In the genomic region with DNA sequence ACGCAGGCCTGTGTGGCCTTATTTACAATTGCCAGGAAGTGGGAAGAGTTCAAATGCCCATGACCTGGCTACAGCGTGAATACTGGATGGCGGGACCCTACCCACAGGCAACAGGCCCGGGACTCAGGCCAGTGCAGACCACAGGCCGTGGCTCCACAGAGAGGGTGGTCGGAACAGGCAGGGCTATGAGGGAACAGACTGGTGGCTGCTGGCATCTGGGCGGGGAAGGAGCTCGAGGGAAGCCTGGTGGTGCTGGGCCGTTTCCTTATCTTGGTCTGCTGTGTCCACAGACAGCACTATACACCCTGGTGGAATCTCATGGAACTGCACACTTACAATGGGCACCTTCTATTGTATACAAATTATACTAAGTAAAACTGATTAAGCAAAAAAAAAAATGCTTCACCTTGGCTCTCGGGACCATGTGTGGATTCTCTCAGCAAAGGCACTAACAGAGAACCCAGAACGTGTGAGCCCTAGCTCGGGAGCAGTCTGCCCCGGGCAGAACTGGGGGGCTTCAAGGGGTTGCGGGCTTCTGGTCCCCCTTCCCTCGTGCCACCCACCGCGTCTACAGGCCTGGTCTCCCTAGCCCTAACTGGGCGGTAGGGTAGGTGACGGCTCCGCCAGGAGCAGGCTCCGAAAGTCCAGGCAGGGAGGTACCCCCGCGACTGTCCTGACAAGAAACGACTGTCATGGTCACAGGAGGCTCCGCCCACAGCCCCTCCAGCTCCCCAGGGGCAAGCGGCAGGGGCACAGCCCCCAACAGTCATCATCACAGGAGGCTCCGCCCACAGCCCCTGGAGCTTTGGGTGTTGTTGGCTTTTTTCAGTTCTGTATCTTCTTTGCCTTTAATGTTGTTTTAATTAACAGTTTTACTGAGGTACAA, we compare ENCODE assay signal across 8 cellular contexts. TPM values are rescaled to one million over a fixed set of nuclear protein-coding genes. Genes with fewer than 3 reads are reported as not detected.
DNase-seq lines count a peak whose midpoint lies in the region; ATAC-seq and TF ChIP-seq lines count a peak whose summit lies in the region.

No MANE protein-coding gene starts in this region.

- in situ Hi-C loops in KBM-7 (cut with MboI; ENCODE audit: low pct_unique_long_range_greater_than_20kb, low sequenced_read_pairs): no loop called here

- intact Hi-C loops in activated CD4-positive, alpha-beta T cell treated with anti-CD3 and anti-CD28 coated beads for 36 hours (cut with DNase I, micrococcal nuclease): no loop called here
- intact Hi-C loops in esophagus muscularis mucosa (cut with DNase I): no loop called here

- H2AFZ ChIP-seq in SU-DHL-6 (ENCODE audit: low read depth, low read length, severe bottlenecking): no peak overlapping the region

- TF ChIP-seq CTCF in SU-DHL-6 (IDR thresholded peaks at IDR 0.05; ENCODE audit: insufficient read depth, low read length, poor library complexity, severe bottlenecking) (peak; percentile 28), esophagus muscularis mucosa (IDR thresholded peaks at IDR 0.05) (peak; percentile 52 to 64 (median 55))

- no peak for TF ChIP-seq POLR2A in esophagus muscularis mucosa (IDR thresholded peaks at IDR 0.05; ENCODE audit: low read depth)

- no peaks in the 10 kb centered on the region for H3K9me3 Mint-ChIP-seq in activated CD4-positive, alpha-beta T cell treated with anti-CD3 and anti-CD28 coated beads for 36 hours (ENCODE audit: low read depth)
- no peaks in the 10 kb centered on the region for H3K9me3 Mint-ChIP-seq in naive thymus-derived CD8-positive, alpha-beta T cell

- no peak overlapping the region for H3K27ac Mint-ChIP-seq in activated CD4-positive, alpha-beta T cell treated with anti-CD3 and anti-CD28 coated beads for 36 hours
- H3K27ac Mint-ChIP-seq in naive thymus-derived CD8-positive, alpha-beta T cell: no peak overlapping the region

- peak; percentile 71 for ATAC-seq in activated CD4-positive, alpha-beta T cell treated with anti-CD3 and anti-CD28 coated beads for 36 hours
- ATAC-seq in naive thymus-derived CD8-positive, alpha-beta T cell: peak; percentile 58 to 61
- ATAC-seq in HG02938 (IDR thresholded peaks at IDR 0.05; ENCODE audit: unreplicated experiment): no peak

- DNase-seq in activated CD4-positive, alpha-beta T cell treated with anti-CD3 and anti-CD28 coated beads for 36 hours: peak; percentile 36
- DNase-seq in activated CD4-positive, alpha-beta T cell treated with anti-CD3 and anti-CD28 coated beads for 1 hour: no peak
- DNase-seq in KBM-7 (peak; percentile 68), esophagus muscularis mucosa (ENCODE audit: extremely low spot score) (no peak), T-helper 9 cell (no peak)
- peak in 1 of 10 donors; percentile 24 for DNase-seq in naive thymus-derived CD8-positive, alpha-beta T cell

- H3K27me3 ChIP-seq in SU-DHL-6 (ENCODE audit: low read length) (no peaks in the 10 kb centered on the region), esophagus muscularis mucosa (no peaks in the 10 kb centered on the region)

- H3K4me3 Mint-ChIP-seq in activated CD4-positive, alpha-beta T cell treated with anti-CD3 and anti-CD28 coated beads for 36 hours: no peak overlapping the region
- no peak overlapping the region for H3K4me3 Mint-ChIP-seq in naive thymus-derived CD8-positive, alpha-beta T cell

- H3K9me3 ChIP-seq in SU-DHL-6 (ENCODE audit: insufficient read depth, low read length) (no peaks in the 10 kb centered on the region), esophagus muscularis mucosa (no peaks in the 10 kb centered on the region)

- POLR2A ChIA-PET in activated CD4-positive, alpha-beta T cell treated with anti-CD3 and anti-CD28 coated beads for 36 hours (lab: Charles Lee): interaction anchor here (0.7 kb wide), 1 partner anchor 363 kb away, joined by 3 read pairs; no protein-coding TSS in a partner anchor
- POLR2A ChIA-PET in naive thymus-derived CD8-positive, alpha-beta T cell (lab: Charles Lee): no interaction called here

- H3K9me2 ChIP-seq in SU-DHL-6 (replicated peaks; ENCODE audit: insufficient read depth, low read length): no peaks in the 10 kb centered on the region

- no peak overlapping the region for H3K4me2 ChIP-seq in SU-DHL-6 (ENCODE audit: low read depth, low read length, poor library complexity, severe bottlenecking)

- H3K4me1 Mint-ChIP-seq in activated CD4-positive, alpha-beta T cell treated with anti-CD3 and anti-CD28 coated beads for 36 hours: no peaks in the 10 kb centered on the region
- no peaks in the 10 kb centered on the region for H3K4me1 Mint-ChIP-seq in naive thymus-derived CD8-positive, alpha-beta T cell

- 63% methylated on average over 20 of the region's 27 CpGs for WGBS in esophagus muscularis mucosa

- no peaks in the 10 kb centered on the region for H3F3A ChIP-seq in SU-DHL-6 (ENCODE audit: insufficient read depth)

- H3K36me3 ChIP-seq in SU-DHL-6 (ENCODE audit: low read length) (no peaks in the 10 kb centered on the region), esophagus muscularis mucosa (peaks cover 0 to 69% (median 42%) of the 10 kb centered on the region in 4 donors)

- no peaks in the 10 kb centered on the region for H3K36me3 Mint-ChIP-seq in activated CD4-positive, alpha-beta T cell treated with anti-CD3 and anti-CD28 coated beads for 36 hours (ENCODE audit: low read depth)
- H3K36me3 Mint-ChIP-seq in naive thymus-derived CD8-positive, alpha-beta T cell: peaks cover 0 to 2% (median 0%) of the 10 kb centered on the region in 3 donors

- H3K9ac ChIP-seq in SU-DHL-6 (ENCODE audit: low read length): no peak overlapping the region

- H3K27me3 Mint-ChIP-seq in activated CD4-positive, alpha-beta T cell treated with anti-CD3 and anti-CD28 coated beads for 36 hours: no peaks in the 10 kb centered on the region
- no peaks in the 10 kb centered on the region for H3K27me3 Mint-ChIP-seq in naive thymus-derived CD8-positive, alpha-beta T cell

- peaks cover 9 to 15% (median 9%) of the 10 kb centered on the region in 4 donors for H3K4me1 ChIP-seq in esophagus muscularis mucosa

- no peak for TF ChIP-seq EP300 in esophagus muscularis mucosa (IDR thresholded peaks at IDR 0.05)

- no peaks in the 10 kb centered on the region for H3K79me2 ChIP-seq in SU-DHL-6 (ENCODE audit: insufficient read depth, low read length)

- no peak overlapping the region for H3K27ac ChIP-seq in SU-DHL-6 (ENCODE audit: low read depth, low read length)
- H3K27ac ChIP-seq in esophagus muscularis mucosa (replicated peaks in 1 of 4): no peak overlapping the region

- H4K20me1 ChIP-seq in SU-DHL-6 (ENCODE audit: low read depth, low read length): no peaks in the 10 kb centered on the region

- CTCF ChIA-PET in activated CD4-positive, alpha-beta T cell treated with anti-CD3 and anti-CD28 coated beads for 36 hours (lab: Charles Lee): interaction anchor here (0.7 to 0.9 kb wide), 2 partner anchors 55 to 125 kb away, joined by 3 to 4 read pairs; no protein-coding TSS in a partner anchor

- no peak overlapping the region for H3K4me3 ChIP-seq in SU-DHL-6 (ENCODE audit: insufficient read depth, low read length, poor library complexity, severe bottlenecking)
- no peak overlapping the region for H3K4me3 ChIP-seq in esophagus muscularis mucosa

RNA-seq across cellular contexts. Expression of a gene that starts 21.8 kb away (rescaled TPM):
- 1 to 10 TPM; 7.6 to 9.5 TPM for total RNA-seq in activated CD4-positive, alpha-beta T cell treated with anti-CD3 and anti-CD28 coated beads for 36 hours
- total RNA-seq in esophagus muscularis mucosa: 10 to 100 TPM in 1 of 4 donors, 1 to 10 TPM in 3; 4.5 to 10.6 (median 8.9) TPM
- 10 to 100 TPM; 10.3 to 12.0 TPM for total RNA-seq in naive thymus-derived CD8-positive, alpha-beta T cell
- 1 to 10 TPM; 1.1 to 4.4 (median 4.2) TPM for polyA plus RNA-seq in naive thymus-derived CD8-positive, alpha-beta T cell

RNA-seq across cellular contexts. Expression of a gene that starts 34.9 kb away (rescaled TPM):
- under 1 TPM; 0.35 to 0.41 TPM for total RNA-seq in activated CD4-positive, alpha-beta T cell treated with anti-CD3 and anti-CD28 coated beads for 36 hours
- total RNA-seq in esophagus muscularis mucosa: 10 to 100 TPM; 13.7 to 24.6 (median 16.0) TPM
- under 1 TPM in 1 of 2 experiments, not detected in 1; 0.42 TPM for total RNA-seq in naive thymus-derived CD8-positive, alpha-beta T cell
- not detected for polyA plus RNA-seq in naive thymus-derived CD8-positive, alpha-beta T cell

RNA-seq across cellular contexts. Expression of a gene that starts 35.6 kb away (rescaled TPM):
- not detected for total RNA-seq in activated CD4-positive, alpha-beta T cell treated with anti-CD3 and anti-CD28 coated beads for 36 hours
- not detected for total RNA-seq in esophagus muscularis mucosa
- total RNA-seq in naive thymus-derived CD8-positive, alpha-beta T cell: not detected
- not detected for polyA plus RNA-seq in naive thymus-derived CD8-positive, alpha-beta T cell

RNA-seq across cellular contexts. Expression of a gene that starts 37.9 kb away (rescaled TPM):
- total RNA-seq in activated CD4-positive, alpha-beta T cell treated with anti-CD3 and anti-CD28 coated beads for 36 hours: 10 to 100 TPM; 17.8 to 20.3 TPM
- total RNA-seq in esophagus muscularis mucosa: 10 to 100 TPM; 19.5 to 31.6 (median 23.5) TPM
- 100 to 1,000 TPM; 122 to 136 TPM for total RNA-seq in naive thymus-derived CD8-positive, alpha-beta T cell
- polyA plus RNA-seq in naive thymus-derived CD8-positive, alpha-beta T cell: 1 to 10 TPM; 2.7 to 2.8 (median 2.8) TPM

RNA-seq across cellular contexts. Expression of a gene that starts 38.2 kb away (rescaled TPM):
- total RNA-seq in activated CD4-positive, alpha-beta T cell treated with anti-CD3 and anti-CD28 coated beads for 36 hours: 10 to 100 TPM; 31.0 to 57.9 TPM
- total RNA-seq in esophagus muscularis mucosa: 10 to 100 TPM; 34.6 to 54.8 (median 40.4) TPM
- 10 to 100 TPM; 50.8 to 53.3 TPM for total RNA-seq in naive thymus-derived CD8-positive, alpha-beta T cell
- polyA plus RNA-seq in naive thymus-derived CD8-positive, alpha-beta T cell: 100 to 1,000 TPM in 2 of 3 donors, 10 to 100 TPM in 1; 85.2 to 135 (median 107) TPM

Comparison
In these comparisons a context has a peak if more than half of its experiments do, and no peak if none do; other contexts are left out.
1. DNase-seq: peak in activated CD4-positive, alpha-beta T cell treated with anti-CD3 and anti-CD28 coated beads for 36 hours (single experiment) and KBM-7 (single experiment); none in activated CD4-positive, alpha-beta T cell treated with anti-CD3 and anti-CD28 coated beads for 1 hour (single experiment), esophagus muscularis mucosa (single experiment) and T-helper 9 cell (single experiment).
2. RNA of a gene that starts 34.9 kb away (total RNA-seq): 13.7 to 24.6 TPM in esophagus muscularis mucosa; 0.42 TPM in naive thymus-derived CD8-positive, alpha-beta T cell and 0.35 to 0.41 TPM in activated CD4-positive, alpha-beta T cell treated with anti-CD3 and anti-CD28 coated beads for 36 hours; every median in the first group is over 10 times any median in the second.